8 cellular contexts compared by ENCODE assay signal in the genomic region with DNA sequence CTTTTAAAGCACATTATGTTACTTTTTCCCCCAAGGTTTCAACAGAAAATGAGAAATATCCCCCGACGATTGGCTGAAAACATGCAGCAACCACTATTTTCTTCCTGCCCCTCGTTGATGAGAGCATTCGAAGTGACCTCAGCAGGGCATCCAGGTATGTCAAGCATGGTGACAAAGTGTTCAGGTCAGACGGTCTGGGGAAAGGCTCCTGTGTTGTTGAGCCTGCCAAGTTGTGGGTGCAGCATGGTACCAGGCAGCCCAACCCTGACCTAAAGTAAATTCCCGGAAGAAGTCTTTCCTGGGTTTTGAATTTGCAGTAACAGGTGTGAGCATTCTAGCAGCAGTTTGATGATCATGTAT. TPM values are rescaled to one million over a fixed set of nuclear protein-coding genes. Genes with fewer than 3 reads are reported as not detected.
DNase-seq lines count a peak whose midpoint lies in the region; ATAC-seq and TF ChIP-seq lines count a peak whose summit lies in the region.

No MANE protein-coding gene starts in this region.

- peaks cover 17% of the 10 kb centered on the region; the same call in 1 of the 2 replicates for H4K20me1 ChIP-seq in BLaER1

- in situ Hi-C loops in brain microvascular endothelial cell (cut with HindIII; ENCODE audit: low pct_ligation_motif_present, low sequenced_read_pairs): no loop called here

- H3K9ac ChIP-seq in BLaER1: peak overlapping the region; percentile 99

- intact Hi-C loops in lower leg skin (cut with DNase I; ENCODE audit: low total_unique reads) (loop anchor here (5.0 kb wide), 1 partner anchor 493 kb away; no protein-coding TSS in a partner anchor), upper lobe of right lung (cut with DNase I) (no loop called here)

- DNase-seq in MG63 (no peak), brain microvascular endothelial cell (no peak), lower leg skin (ENCODE audit: low spot score in 2 of 2) (no peak), upper lobe of right lung (no peak), SHP77 treated with DMSO at 0.1 percent for 48 hours (lab: John Stamatoyannopoulos, UW) (no peak), ecto neural progenitor cell (ENCODE audit: low spot score) (no peak)

- H3K4me3 ChIP-seq in BLaER1 (peak overlapping the region; percentile 90), MG63 (peak overlapping the region; percentile 91), brain microvascular endothelial cell (ENCODE audit: low read depth, low read length) (peak overlapping the region; percentile 83), lower leg skin (ENCODE audit: low read depth, poor library complexity, severe bottlenecking) (peak overlapping the region; percentile 82), upper lobe of right lung (peak overlapping the region; percentile 68)

- 1 to 3% methylated on average over 6 of the region's 6 CpGs for WGBS in lower leg skin, 2 donors

- TF ChIP-seq CTCF in brain microvascular endothelial cell (IDR thresholded peaks at IDR 0.05; ENCODE audit: low read depth, low read length, missing control alignments) (no peak), lower leg skin (IDR thresholded peaks at IDR 0.05) (no peak), upper lobe of right lung (IDR thresholded peaks at IDR 0.05) (no peak)

- H3K9me3 ChIP-seq in BLaER1: no peaks in the 10 kb centered on the region
- no peaks in the 10 kb centered on the region for H3K9me3 ChIP-seq in MG63
- no peaks in the 10 kb centered on the region for H3K9me3 ChIP-seq in upper lobe of right lung

- H3K27me3 ChIP-seq in BLaER1 (no peaks in the 10 kb centered on the region), MG63 (no peaks in the 10 kb centered on the region), brain microvascular endothelial cell (replicated peaks) (no peaks in the 10 kb centered on the region), upper lobe of right lung (no peaks in the 10 kb centered on the region)

- H3K4me1 ChIP-seq in BLaER1 (peaks cover 90% of the 10 kb centered on the region), upper lobe of right lung (peaks cover 34% of the 10 kb centered on the region)

- H3K27ac ChIP-seq in BLaER1 (peak overlapping the region; percentile 99), brain microvascular endothelial cell (peak overlapping the region; percentile 81), upper lobe of right lung (peak overlapping the region; percentile 91)

- no peak for TF ChIP-seq POLR2A in lower leg skin (IDR thresholded peaks at IDR 0.05)

- ATAC-seq in upper lobe of right lung (peak; percentile 31), GM21529 (IDR thresholded peaks at IDR 0.05; ENCODE audit: unreplicated experiment) (no peak)

- H3K4me2 ChIP-seq in BLaER1: peak overlapping the region; percentile 91

- H3K36me3 ChIP-seq in BLaER1: peaks cover 45% of the 10 kb centered on the region
- peaks cover 54% of the 10 kb centered on the region for H3K36me3 ChIP-seq in MG63
- H3K36me3 ChIP-seq in brain microvascular endothelial cell (replicated peaks): peaks cover 26% of the 10 kb centered on the region
- H3K36me3 ChIP-seq in upper lobe of right lung: peaks cover 38% of the 10 kb centered on the region

RNA-seq across cellular contexts. Expression of gene SEC14L1, which starts 51.7 kb away (rescaled TPM):
- total RNA-seq in MG63 (2014; rRNA removed; shearing (Covaris generic); ENCODE audit: low replicate concordance): 16.2 and 41.7 TPM in 2 replicates
- total RNA-seq in lower leg skin: 10 to 100 TPM; 19.1 to 59.5 (median 46.3) TPM
- 144 TPM for total RNA-seq in upper lobe of right lung
